ENCODE assay signal across 8 cellular contexts in genomic region chr9:94259077-94259847, GRCh38. TPM values are rescaled to one million over a fixed set of nuclear protein-coding genes. Genes with fewer than 3 reads are reported as not detected.
A peak's percentile ranks its signal among the peaks of the same experiment; 100 is the strongest.
DNase-seq lines count a peak whose midpoint lies in the region; ATAC-seq and TF ChIP-seq lines count a peak whose summit lies in the region.

Gene ZNF169, plus strand, starts transcription at chr9:94259298. Its CDS starts 19,515 bp downstream, at chr9:94278813.

- no peak within 1 kb of the TSS for H2BK120ac ChIP-seq in mesendoderm (ENCODE audit: low read depth, low read length)

- peaks cover 5% of the 10 kb centered on the region for H3K27me3 Mint-ChIP-seq in CD8-positive, alpha-beta T cell (ENCODE audit: low read depth)

- H2BK15ac ChIP-seq in mesendoderm (replicated peaks; ENCODE audit: low read depth), result no peak within 1 kb of the TSS

- peak within 1 kb of the TSS; percentile 98 for H3K4me3 ChIP-seq in CD8-positive, alpha-beta T cell (ENCODE audit: low read depth, low read length)
- H3K4me3 ChIP-seq in endocrine pancreas (ENCODE audit: control insufficient read depth, insufficient read depth, low read length) (peak within 1 kb of the TSS; percentile 11), mesendoderm (ENCODE audit: low read length) (peak within 1 kb of the TSS; percentile 83)

- peaks cover 2% of the 10 kb centered on the region for H3K79me1 ChIP-seq in mesendoderm (ENCODE audit: low read length)

- WGBS in mesendoderm (ENCODE audit: extremely low coverage, insufficient coverage, low lambda C conversion rate), result no CpG with 5 or more reads among the region's 49 CpGs

- H4K8ac ChIP-seq in mesendoderm (ENCODE audit: low read depth, low read length), result no peak within 1 kb of the TSS

- intact Hi-C loops in CD8-positive, alpha-beta T cell (cut with DNase I, micrococcal nuclease), result loop anchor here (1.0 to 10.0 kb wide), 7 partner anchors 84 to 1497 kb away; partner anchors contain the start of genes AOPEP (in 1 of the 2), BICD2 (in 1 of the 2) and PHF2 (in 1 of the 2)

- H3K9me3 Mint-ChIP-seq in CD8-positive, alpha-beta T cell, result no peaks in the 10 kb centered on the region

- peak within 1 kb of the TSS; percentile 47 for H2BK5ac ChIP-seq in mesendoderm (ENCODE audit: low read length)

- peak; percentile 70 to 90 (median 85) for DNase-seq in CD8-positive, alpha-beta T cell
- peak; percentile 77 for DNase-seq in NK-92 treated with Interleukin-12 subunit alpha and Interleukin-12 subunit beta, amount 100 ng/mL, for 24 hours (lab: John Stamatoyannopoulos, UW)
- DNase-seq in activated CD8-positive, alpha-beta memory T cell treated with anti-CD3 and anti-CD28 coated beads for 4 hours (ENCODE audit: low read depth in 2 of 2), result peak; percentile 74 to 78
- DNase-seq in mesendoderm, result peak; percentile 95
- peak; percentile 77 for DNase-seq in stimulated activated CD8-positive, alpha-beta memory T cell treated with anti-CD3 and anti-CD28 coated beads, Interleukin-12 subunit alpha, Interleukin-12 subunit beta, amount 100 ng/mL, for 4 hours (ENCODE audit: low read depth)

- CTCF ChIA-PET in CD8-positive, alpha-beta T cell (lab: Charles Lee), result interaction anchor here (1.5 kb wide), 1 partner anchor 46 kb away, joined by 8 read pairs; no protein-coding TSS in a partner anchor

- no peak within 1 kb of the TSS for H2AK5ac ChIP-seq in mesendoderm (ENCODE audit: low read length)

- POLR2A ChIA-PET in CD8-positive, alpha-beta T cell (lab: Charles Lee), result interaction anchor here (0.7 to 1.7 kb wide), 2 partner anchors 91 to 1250 kb away, joined by 3 read pairs; no protein-coding TSS in a partner anchor

- H3K27ac Mint-ChIP-seq in CD8-positive, alpha-beta T cell, result peak within 1 kb of the TSS; percentile 95

- peak within 1 kb of the TSS; percentile 75 for H3K27ac ChIP-seq in CD8-positive, alpha-beta T cell (ENCODE audit: low read depth, low read length)
- H3K27ac ChIP-seq in mesendoderm (ENCODE audit: low read depth, low read length), result no peak within 1 kb of the TSS

- TF ChIP-seq CTCF in CD8-positive, alpha-beta T cell (IDR thresholded peaks at IDR 0.05), result no peak

- H3K4ac ChIP-seq in mesendoderm (ENCODE audit: low read depth, low read length), result no peak within 1 kb of the TSS

- H3K27me3 ChIP-seq in CD8-positive, alpha-beta T cell (ENCODE audit: insufficient read depth, low read length), result no peaks in the 10 kb centered on the region
- H3K27me3 ChIP-seq in endocrine pancreas (ENCODE audit: control insufficient read depth, insufficient read depth, low read length), result no peaks in the 10 kb centered on the region
- H3K27me3 ChIP-seq in mesendoderm (ENCODE audit: insufficient read depth, low read length, poor library complexity), result no peaks in the 10 kb centered on the region

- peaks cover 14% of the 10 kb centered on the region for H3K36me3 Mint-ChIP-seq in CD8-positive, alpha-beta T cell

- H3K23ac ChIP-seq in mesendoderm (ENCODE audit: low read length), result no peak within 1 kb of the TSS

- H3K4me2 ChIP-seq in mesendoderm (ENCODE audit: low read length), result peak within 1 kb of the TSS; percentile 81

- no peaks in the 10 kb centered on the region for H3K79me2 ChIP-seq in mesendoderm (ENCODE audit: control insufficient read depth, insufficient read depth, low read length)

- peak within 1 kb of the TSS; percentile 93 for H3K56ac ChIP-seq in mesendoderm (ENCODE audit: low read length)

- peaks cover 38% of the 10 kb centered on the region for H3K4me1 Mint-ChIP-seq in CD8-positive, alpha-beta T cell (ENCODE audit: low read depth)

- peak within 1 kb of the TSS; percentile 53 for H3K18ac ChIP-seq in mesendoderm (ENCODE audit: low read length)

- H3K4me1 ChIP-seq in CD8-positive, alpha-beta T cell (ENCODE audit: insufficient read depth, low read length), result peaks cover 10% of the 10 kb centered on the region
- H3K4me1 ChIP-seq in endocrine pancreas (ENCODE audit: control insufficient read depth, insufficient read depth, low read length) (no peaks in the 10 kb centered on the region), mesendoderm (ENCODE audit: control insufficient read depth, low read depth, low read length) (no peaks in the 10 kb centered on the region)

- H3K9ac ChIP-seq in endocrine pancreas (ENCODE audit: control insufficient read depth, insufficient read depth, low read length) (peak within 1 kb of the TSS; percentile 65), mesendoderm (ENCODE audit: low read length) (peak within 1 kb of the TSS; percentile 85)

- peak within 1 kb of the TSS; percentile 99 for H3K4me3 Mint-ChIP-seq in CD8-positive, alpha-beta T cell

- no peaks in the 10 kb centered on the region for H3K36me3 ChIP-seq in CD8-positive, alpha-beta T cell (ENCODE audit: insufficient read depth, low read length)
- H3K36me3 ChIP-seq in endocrine pancreas (ENCODE audit: control insufficient read depth, insufficient read depth, low read length) (no peaks in the 10 kb centered on the region), mesendoderm (ENCODE audit: control insufficient read depth, insufficient read depth, low read length) (no peaks in the 10 kb centered on the region)

- H4K5ac ChIP-seq in mesendoderm (ENCODE audit: low read length), result no peak within 1 kb of the TSS

- ATAC-seq in CD8-positive, alpha-beta T cell, result peak; percentile 100
- ATAC-seq in GM19452 (IDR thresholded peaks at IDR 0.05; ENCODE audit: unreplicated experiment) (peak; percentile 100), HG03575 (IDR thresholded peaks at IDR 0.05; ENCODE audit: extremely low read depth, insufficient number of reproducible peaks, low FRiP score, unreplicated experiment) (peak; percentile 80)

- H3K9me3 ChIP-seq in CD8-positive, alpha-beta T cell (ENCODE audit: low read length), result no peaks in the 10 kb centered on the region
- H3K9me3 ChIP-seq in endocrine pancreas (ENCODE audit: control insufficient read depth, low read length), result no peaks in the 10 kb centered on the region

RNA-seq across cellular contexts. Expression of gene ZNF169, which starts in this region (rescaled TPM):
- 1 to 10 TPM; 3.3 to 6.4 TPM for total RNA-seq in CD8-positive, alpha-beta T cell
- polyA plus RNA-seq in mesendoderm (2013, experiment 1 of 2), result 1.9 TPM
- 1.8 TPM for polyA plus RNA-seq in mesendoderm (2013, experiment 2 of 2)

Comparison
In these comparisons a context has a peak if more than half of its experiments do, and no peak if none do; other contexts are left out.
1. H3K4me3 ChIP-seq: peak in every context shown above with its lines; median percentile 98 in CD8-positive, alpha-beta T cell; 83 in mesendoderm; 11 in endocrine pancreas.